8 cellular contexts compared by ENCODE assay signal in the genomic region with DNA sequence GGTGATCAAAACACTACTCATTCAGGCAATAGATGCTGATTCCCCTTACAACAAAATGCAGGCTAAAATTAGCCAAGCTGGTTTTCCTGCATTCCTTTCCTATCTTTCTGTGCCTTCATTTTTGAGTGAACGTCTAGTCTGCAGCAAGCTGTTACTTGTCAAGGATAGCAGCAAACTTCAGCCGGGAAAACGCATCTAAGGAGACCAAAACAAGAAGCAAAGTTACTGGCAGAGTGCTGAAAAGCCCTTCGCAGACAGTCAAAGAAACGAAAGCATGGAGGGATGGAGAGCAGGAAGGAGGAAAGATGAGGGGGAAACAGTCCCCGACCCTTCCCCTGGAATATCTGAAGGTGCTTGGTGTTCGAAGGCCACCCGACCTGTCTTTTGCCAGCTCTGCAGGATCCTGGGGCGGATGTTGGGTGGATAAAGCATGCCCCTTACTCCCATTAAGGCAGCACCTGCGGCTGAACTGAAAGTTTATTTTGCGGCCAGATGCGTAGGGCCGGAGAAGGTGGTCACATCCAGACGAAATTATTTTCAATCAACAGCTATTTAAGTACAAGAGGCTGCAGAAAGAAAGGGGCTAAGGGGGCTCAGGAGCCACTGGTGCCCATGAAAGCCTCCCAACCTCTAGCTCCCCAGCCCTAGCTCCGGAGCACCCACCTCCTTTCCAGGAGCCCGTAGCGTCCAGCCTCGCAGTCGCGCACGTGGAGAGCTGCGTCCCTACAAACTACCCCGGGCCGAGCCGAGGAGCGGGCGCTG. TPM values are rescaled to one million over a fixed set of nuclear protein-coding genes. Genes with fewer than 3 reads are reported as not detected.
DNase-seq lines count a peak whose midpoint lies in the region; ATAC-seq and TF ChIP-seq lines count a peak whose summit lies in the region.

No MANE protein-coding gene starts in this region.

- peak overlapping the region in 2 of 3 donors; percentile 11 to 64 for H3K4me3 Mint-ChIP-seq in T-cell

- H3K36me3 ChIP-seq in heart left ventricle (no peaks in the 10 kb centered on the region), rectal smooth muscle tissue (ENCODE audit: control insufficient read depth, insufficient read depth, low read length) (no peaks in the 10 kb centered on the region)

- H3K4me1 ChIP-seq in heart left ventricle (peaks cover 0 to 18% (median 4%) of the 10 kb centered on the region in 12 donors), rectal smooth muscle tissue (ENCODE audit: control insufficient read depth, insufficient read depth, low read length) (no peaks in the 10 kb centered on the region)

- H3K9me3 Mint-ChIP-seq in T-cell, result no peaks in the 10 kb centered on the region

- no peak for TF ChIP-seq CTCF in heart left ventricle (IDR thresholded peaks at IDR 0.05)

- intact Hi-C loops in heart left ventricle (cut with DNase I), result no loop called here

- H3K9ac ChIP-seq in rectal smooth muscle tissue (ENCODE audit: low read length), result no peak overlapping the region

- H3K36me3 Mint-ChIP-seq in T-cell, result no peaks in the 10 kb centered on the region

- H3K27me3 Mint-ChIP-seq in T-cell, result peaks cover 33 to 49% of the 10 kb centered on the region in 2 donors

- DNase-seq in DMS53 (lab: John Stamatoyannopoulos, UW), result peak; percentile 88
- no peak for DNase-seq in T-cell
- no peak for DNase-seq in heart left ventricle
- DNase-seq in putamen (ENCODE audit: low spot score), result no peak
- no peak for DNase-seq in activated CD4-positive, alpha-beta T cell treated with anti-CD3 and anti-CD28 coated beads, Interleukin-2, amount 50 U/mL, for 48 hours

- H3K4me3 ChIP-seq in heart left ventricle (peak overlapping the region; percentile 29 to 72 (median 58)), rectal smooth muscle tissue (ENCODE audit: low read length) (peak overlapping the region; percentile 67)

- ATAC-seq in HG02973 (IDR thresholded peaks at IDR 0.05; ENCODE audit: unreplicated experiment), result peak; percentile 34
- no peak for ATAC-seq in T-cell (replicated peaks in 1 of 4)
- ATAC-seq in heart left ventricle, result peak in 3 of 4 donors; percentile 50 to 71 (median 66)
- ATAC-seq in GM18498 (IDR thresholded peaks at IDR 0.05; ENCODE audit: unreplicated experiment), result no peak

- peak overlapping the region in 5 of 12 donors; percentile 12 to 57 (median 42) for H3K27ac ChIP-seq in heart left ventricle
- H3K27ac ChIP-seq in rectal smooth muscle tissue (ENCODE audit: low read depth, low read length), result no peak overlapping the region

- H3K27me3 ChIP-seq in heart left ventricle (peaks cover 0 to 19% (median 0%) of the 10 kb centered on the region in 9 donors), rectal smooth muscle tissue (ENCODE audit: control insufficient read depth, insufficient read depth, low read length) (no peaks in the 10 kb centered on the region)

- H3K27ac Mint-ChIP-seq in T-cell, result no peak overlapping the region

- H3K4me1 Mint-ChIP-seq in T-cell, result peaks cover 11 to 13% (median 11%) of the 10 kb centered on the region in 3 donors

- CTCF ChIA-PET in T-cell (lab: Charles Lee), result interaction anchor here in 1 of 2 donors (0.6 kb wide), 1 partner anchor 17 kb away, joined by 3 read pairs; no protein-coding TSS in a partner anchor

- TF ChIP-seq POLR2A in heart left ventricle (IDR thresholded peaks at IDR 0.05), result no peak

- POLR2A ChIA-PET in T-cell (lab: Charles Lee), result no interaction called here

- 0 to 2% (median 2%) methylated on average over 14 to 27 of the region's 27 CpGs for WGBS in heart left ventricle, 4 donors

- no peaks in the 10 kb centered on the region for H3K9me3 ChIP-seq in heart left ventricle

RNA-seq across cellular contexts. Expression of a gene that starts 0.5 kb away (rescaled TPM):
- under 1 TPM in 2 of 5 donors, not detected in 3; 0.20 to 0.22 TPM for total RNA-seq in T-cell
- 1 to 10 TPM in 6 of 9 donors, under 1 TPM in 2, not detected in 1; 0.53 to 2.4 (median 1.3) TPM for total RNA-seq in heart left ventricle
- under 1 TPM; 0.06 to 0.15 TPM for polyA plus RNA-seq in heart left ventricle

Comparison
In these comparisons a context has a peak if more than half of its experiments do, and no peak if none do; other contexts are left out.
1. ATAC-seq: peak in HG02973 (single experiment) and heart left ventricle (3 of 4); none in T-cell (0 of 4) and GM18498 (single experiment).